Comparison of ENCODE assay signal across 14 cellular contexts in genomic region chr4:88188738-88189417, GRCh38. TPM values are rescaled to one million over a fixed set of nuclear protein-coding genes. Genes with fewer than 3 reads are reported as not detected.
DNase-seq lines count a peak whose midpoint lies in the region; ATAC-seq and TF ChIP-seq lines count a peak whose summit lies in the region.
"Had no signal": no experiment of that assay in that cellular context is flagged by ENCODE, and none has a peak within 500 bp of the region (broad histone marks: within the 10 kb centered on the region; RNA-seq: fewer than 3 reads in every experiment).

No MANE protein-coding gene starts in this region.

- H3K27ac ChIP-seq in mammary epithelial cell (ENCODE audit: insufficient read depth, low read depth, low read length) (no peak overlapping the region), A673 (ENCODE audit: low read depth, low read length, poor library complexity, severe bottlenecking) (no peak overlapping the region)

- peak overlapping the region; percentile 4 for H3K4me2 ChIP-seq in mammary epithelial cell (ENCODE audit: insufficient read depth, low read depth, low read length)

- no peaks in the 10 kb centered on the region for H3K9me3 Mint-ChIP-seq in MCF 10A (ENCODE audit: unreplicated experiment)
- no peaks in the 10 kb centered on the region for H3K9me3 Mint-ChIP-seq in activated T-helper 17 cell treated with anti-CD3 and anti-CD28 coated beads, Interleukin-2, amount 50 U/mL, for 72 hours
- H3K9me3 Mint-ChIP-seq in stimulated activated effector memory CD8-positive, alpha-beta T cell treated with anti-CD3 and anti-CD28 coated beads, Interleukin-12 subunit alpha, Interleukin-12 subunit beta, amount 100 ng/mL, for 72 hours = no peaks in the 10 kb centered on the region

- CTCF ChIA-PET in mammary epithelial cell (lab: Charles Lee; ENCODE audit: low non-redundant PET) = no interaction called here
- CTCF ChIA-PET in MCF 10A (lab: Yijun Ruan, JAX) = interaction anchor here (0.5 to 1.1 kb wide), 3 partner anchors 137 to 326 kb away, joined by 3 to 4 read pairs (median 3); no protein-coding TSS in a partner anchor
- CTCF ChIA-PET in A673 (lab: Charles Lee) = no interaction called here

- no peaks in the 10 kb centered on the region for H3K27me3 ChIP-seq in mammary epithelial cell (ENCODE audit: insufficient read depth, low read length)
- no peaks in the 10 kb centered on the region for H3K27me3 ChIP-seq in A673 (replicated peaks; ENCODE audit: insufficient read depth, low read depth, low read length, poor library complexity)

- H3K36me3 Mint-ChIP-seq in MCF 10A (ENCODE audit: insufficient read depth, unreplicated experiment) = no peaks in the 10 kb centered on the region
- no peaks in the 10 kb centered on the region for H3K36me3 Mint-ChIP-seq in activated T-helper 17 cell treated with anti-CD3 and anti-CD28 coated beads, Interleukin-2, amount 50 U/mL, for 72 hours (ENCODE audit: low read depth)
- no peaks in the 10 kb centered on the region for H3K36me3 Mint-ChIP-seq in stimulated activated effector memory CD8-positive, alpha-beta T cell treated with anti-CD3 and anti-CD28 coated beads, Interleukin-12 subunit alpha, Interleukin-12 subunit beta, amount 100 ng/mL, for 72 hours
- H3K36me3 Mint-ChIP-seq: CD14-positive monocyte had no signal

- TF ChIP-seq CTCF in mammary epithelial cell (conservative IDR thresholded peaks at IDR 0.05 in 1 of 2, IDR thresholded peaks at IDR 0.05 in 1 of 2; ENCODE audit: extremely low read depth in 1 of 2, insufficient read depth in 1 of 2, low read depth in 1 of 2, low read length in 2 of 2) (no peak), MCF 10A (IDR thresholded peaks at IDR 0.05; ENCODE audit: unreplicated experiment) (no peak), A673 (conservative IDR thresholded peaks at IDR 0.05; ENCODE audit: low read depth, low read length) (no peak)

- dilution Hi-C loops in mammary epithelial cell (cut with HindIII; ENCODE audit: low sequenced_read_pairs) = no loop called here

- no peak overlapping the region for H3K9ac ChIP-seq in mammary epithelial cell (ENCODE audit: insufficient read depth, low read length)

- WGBS in mammary epithelial cell (ENCODE audit: low coverage, missing lambda C conversion rate) = 90% methylated on average over 6 of the region's 6 CpGs

- BruUV-seq in mammary epithelial cell (replicated peaks; lab: Mats Ljungman, UMichigan) (no TSS peak), MCF 10A (replicated peaks; lab: Mats Ljungman, UMichigan) (no TSS peak), A673 (replicated peaks; lab: Mats Ljungman, UMichigan) (no TSS peak)

- H3K27me3 Mint-ChIP-seq in MCF 10A (ENCODE audit: insufficient read depth, unreplicated experiment) = no peaks in the 10 kb centered on the region
- H3K27me3 Mint-ChIP-seq in activated T-helper 17 cell treated with anti-CD3 and anti-CD28 coated beads, Interleukin-2, amount 50 U/mL, for 72 hours = no peaks in the 10 kb centered on the region

- no peak overlapping the region for H3K4me3 Mint-ChIP-seq in MCF 10A (ENCODE audit: unreplicated experiment)
- no peak overlapping the region for H3K4me3 Mint-ChIP-seq in activated T-helper 17 cell treated with anti-CD3 and anti-CD28 coated beads, Interleukin-2, amount 50 U/mL, for 72 hours
- H3K4me3 Mint-ChIP-seq in stimulated activated effector memory CD8-positive, alpha-beta T cell treated with anti-CD3 and anti-CD28 coated beads, Interleukin-12 subunit alpha, Interleukin-12 subunit beta, amount 100 ng/mL, for 72 hours = no peak overlapping the region
- H3K4me3 Mint-ChIP-seq: CD14-positive monocyte had no signal

- in situ Hi-C loops in mammary epithelial cell (cut with MboI; ENCODE audit: low sequenced_read_pairs in 2 of 2) = no loop called here

- no peaks in the 10 kb centered on the region for H3K4me1 Mint-ChIP-seq in MCF 10A (ENCODE audit: insufficient read depth, unreplicated experiment)
- no peaks in the 10 kb centered on the region for H3K4me1 Mint-ChIP-seq in activated T-helper 17 cell treated with anti-CD3 and anti-CD28 coated beads, Interleukin-2, amount 50 U/mL, for 72 hours
- H3K4me1 Mint-ChIP-seq in stimulated activated effector memory CD8-positive, alpha-beta T cell treated with anti-CD3 and anti-CD28 coated beads, Interleukin-12 subunit alpha, Interleukin-12 subunit beta, amount 100 ng/mL, for 72 hours = peaks cover 7% of the 10 kb centered on the region
- H3K4me1 Mint-ChIP-seq: CD14-positive monocyte had no signal

- DNase-seq in mammary epithelial cell = peak; percentile 56
- no peak for DNase-seq in MCF 10A (ENCODE audit: unreplicated experiment)
- DNase-seq in stimulated activated effector memory CD8-positive, alpha-beta T cell treated with anti-CD3 and anti-CD28 coated beads, Interleukin-12 subunit alpha, Interleukin-12 subunit beta, amount 100 ng/mL, for 72 hours (ENCODE audit: low spot score in 2 of 2) = no peak
- DNase-seq in A673 (ENCODE audit: low spot score) = no peak
- DNase-seq: DMS79, KBM-7, NCI-H1105 treated with DMSO at 0.1 percent for 48 hours, NCI-H1694, NCI-H2081 treated with DMSO at 0.1 percent for 48 hours had no signal

- H4K20me1 ChIP-seq in mammary epithelial cell (ENCODE audit: insufficient read depth, low read length) = no peaks in the 10 kb centered on the region

- peaks cover 2% of the 10 kb centered on the region for H3K9me3 ChIP-seq in mammary epithelial cell (replicated peaks; ENCODE audit: insufficient read depth, low read length)
- no peaks in the 10 kb centered on the region for H3K9me3 ChIP-seq in A673 (ENCODE audit: low read depth, low read length, poor library complexity, severe bottlenecking)

- no peaks in the 10 kb centered on the region for H3K36me3 ChIP-seq in mammary epithelial cell (ENCODE audit: insufficient read depth, low read length)
- H3K36me3 ChIP-seq in A673 (ENCODE audit: insufficient read depth, low read length, poor library complexity, severe bottlenecking) = no peaks in the 10 kb centered on the region

- intact Hi-C loops in mammary epithelial cell (cut with micrococcal nuclease) = no loop called here
- intact Hi-C loops in MCF 10A (cut with micrococcal nuclease) = no loop called here
- intact Hi-C loops in A673 (cut with micrococcal nuclease; ENCODE audit: unreplicated experiment) = no loop called here

- no peaks in the 10 kb centered on the region for H3K79me2 ChIP-seq in mammary epithelial cell (ENCODE audit: insufficient read depth, low read length)

- POLR2A ChIA-PET in MCF 10A (lab: Yijun Ruan, JAX) (interaction anchor here (0.7 to 1.1 kb wide), 2 partner anchors 9 to 152 kb away, joined by 3 read pairs; no protein-coding TSS in a partner anchor), A673 (lab: Charles Lee; ENCODE audit: low non-redundant PET) (no interaction called here)

- H3K4me1 ChIP-seq in mammary epithelial cell (ENCODE audit: insufficient read depth, low read length) = no peaks in the 10 kb centered on the region
- no peaks in the 10 kb centered on the region for H3K4me1 ChIP-seq in A673 (ENCODE audit: insufficient read depth, low read length, poor library complexity, severe bottlenecking)

- ATAC-seq in activated T-helper 17 cell treated with anti-CD3 and anti-CD28 coated beads, Interleukin-2, amount 50 U/mL, for 72 hours (replicated peaks) = peak; percentile 67
- ATAC-seq in esophagus mucosa (peak; percentile 80), GM18909 (IDR thresholded peaks at IDR 0.05; ENCODE audit: poor library complexity, unreplicated experiment) (no peak)
- ATAC-seq in stimulated activated effector memory CD8-positive, alpha-beta T cell treated with anti-CD3 and anti-CD28 coated beads, Interleukin-12 subunit alpha, Interleukin-12 subunit beta, amount 100 ng/mL, for 72 hours = peak; percentile 74
- ATAC-seq: Panc1 had no signal

- H3K27ac Mint-ChIP-seq in MCF 10A (ENCODE audit: low read depth, unreplicated experiment) = no peak overlapping the region
- H3K27ac Mint-ChIP-seq in activated T-helper 17 cell treated with anti-CD3 and anti-CD28 coated beads, Interleukin-2, amount 50 U/mL, for 72 hours = no peak overlapping the region
- no peak overlapping the region for H3K27ac Mint-ChIP-seq in stimulated activated effector memory CD8-positive, alpha-beta T cell treated with anti-CD3 and anti-CD28 coated beads, Interleukin-12 subunit alpha, Interleukin-12 subunit beta, amount 100 ng/mL, for 72 hours

- H3K4me3 ChIP-seq in mammary epithelial cell (replicated peaks in 1 of 3; ENCODE audit: insufficient read depth in 1 of 3, low read depth in 2 of 3, low read length in 3 of 3) = no peak overlapping the region
- no peak overlapping the region for H3K4me3 ChIP-seq in A673 (ENCODE audit: low read depth, low read length, poor library complexity, severe bottlenecking)

- H2AFZ ChIP-seq in mammary epithelial cell (ENCODE audit: low read depth, low read length) = no peak overlapping the region

RNA-seq across cellular contexts. Expression of gene ABCG2, which starts 30.4 kb away (rescaled TPM):
- total RNA-seq in mammary epithelial cell (1 to 10 TPM; 2.5 to 5.4 TPM), MCF 10A (2022) (0.07 and 0.12 TPM in 2 replicates), esophagus mucosa (0.92 TPM), A673 (2021) (not detected in 2 replicates)
- 3.1 TPM for polyA plus RNA-seq in mammary epithelial cell
- 2.1 TPM for polyA minus RNA-seq in mammary epithelial cell
- under 1 TPM; 0.56 to 0.63 TPM for total RNA-seq in activated T-helper 17 cell treated with anti-CD3 and anti-CD28 coated beads, Interleukin-2, amount 50 U/mL, for 72 hours
- polyA plus RNA-seq: CD14-positive monocyte had no signal
